In genomic region chr16:87391950-87392822, GRCh38 we compare ENCODE assay signal across 8 cellular contexts. TPM values are rescaled to one million over a fixed set of nuclear protein-coding genes. Genes with fewer than 3 reads are reported as not detected.
DNase-seq lines count a peak whose midpoint lies in the region; ATAC-seq, FAIRE-seq and TF ChIP-seq lines count a peak whose summit lies in the region.

Gene MAP1LC3B (plus strand): TSS chr16:87392336. CDS start chr16:87392428, 92 bp downstream.

- POLR2A ChIA-PET in AG04450 (lab: Yijun Ruan, JAX) (no interaction called here), WTC11 (lab: Charles Lee) (interaction anchor here (1.0 kb wide), 1 partner anchor 8 kb away, joined by 6 read pairs; the partner anchor contains the start of gene FBXO31)

- H3K27me3 ChIP-seq in AG04450 (ENCODE audit: control insufficient read depth, insufficient read depth, low read length): no peaks in the 10 kb centered on the region
- H3K27me3 ChIP-seq in bronchial epithelial cell (ENCODE audit: control insufficient read depth, insufficient read depth, low read length): no peaks in the 10 kb centered on the region

- H3K36me3 ChIP-seq in bronchial epithelial cell (ENCODE audit: control insufficient read depth, insufficient read depth, low read length): peaks cover 8% of the 10 kb centered on the region

- no peaks in the 10 kb centered on the region for H3K9me3 ChIP-seq in AG04450 (ENCODE audit: control insufficient read depth, insufficient read depth, low read length)

- DNase-seq in AG04450 (ENCODE audit: low read depth, low spot score) (peak; percentile 87), NCI-H226 (peak; percentile 83), WTC11 (ENCODE audit: low spot score) (peak; percentile 97), bronchial epithelial cell (ENCODE audit: low read depth) (peak; percentile 85), immature natural killer cell (peak; percentile 100), smooth muscle cell of the brain vasculature (ENCODE audit: low read depth, low spot score) (peak; percentile 89)

- CTCF ChIA-PET in AG04450 (lab: Charles Lee) (interaction anchor here (0.6 kb wide), 2 partner anchors 255 to 479 kb away, joined by 3 to 5 read pairs; no protein-coding TSS in a partner anchor), WTC11 (lab: Charles Lee) (interaction anchor here (1.0 to 2.4 kb wide), 4 partner anchors 9 to 244 kb away, joined by 3 to 7 read pairs (median 5); partner anchors contain the start of gene FBXO31)

- H3K36me3 Mint-ChIP-seq in WTC11: peaks cover 2% of the 10 kb centered on the region; the same call in 1 of the 2 replicates
- no peaks in the 10 kb centered on the region for H3K36me3 Mint-ChIP-seq in immature natural killer cell

- H3K4me3 Mint-ChIP-seq in WTC11 (peak within 1 kb of the TSS; percentile 87), immature natural killer cell (peak within 1 kb of the TSS; percentile 90 to 95 (median 90))

- peak within 1 kb of the TSS; percentile 70 for H3K4me3 ChIP-seq in AG04450 (ENCODE audit: low read depth, low read length)
- H3K4me3 ChIP-seq in bronchial epithelial cell (ENCODE audit: low read depth, low read length): peak within 1 kb of the TSS; percentile 67

- TF ChIP-seq CTCF in AG04450 (IDR thresholded peaks at IDR 0.05; ENCODE audit: low read depth, low read length): no peak
- no peak for TF ChIP-seq CTCF in WTC11 (IDR thresholded peaks at IDR 0.05)
- no peak for TF ChIP-seq CTCF in bronchial epithelial cell (IDR thresholded peaks at IDR 0.05; ENCODE audit: insufficient read depth, low read length, severe bottlenecking)

- H3K27ac ChIP-seq in AG04450 (ENCODE audit: low read depth, low read length): peak within 1 kb of the TSS; percentile 71

- no peak for FAIRE-seq in bronchial epithelial cell (lab: Jason Lieb, UNC)

- H3K27ac Mint-ChIP-seq in WTC11: peak within 1 kb of the TSS; percentile 91
- peak within 1 kb of the TSS; percentile 92 to 97 (median 95) for H3K27ac Mint-ChIP-seq in immature natural killer cell

- H3K9me3 Mint-ChIP-seq in WTC11: no peaks in the 10 kb centered on the region
- no peaks in the 10 kb centered on the region for H3K9me3 Mint-ChIP-seq in immature natural killer cell

- peaks cover 3% of the 10 kb centered on the region; the same call in 1 of the 2 replicates for H3K27me3 Mint-ChIP-seq in WTC11 (ENCODE audit: low read depth)
- peaks cover 7 to 26% (median 10%) of the 10 kb centered on the region in 3 donors for H3K27me3 Mint-ChIP-seq in immature natural killer cell (ENCODE audit: low read depth in 3 of 3)

- ATAC-seq in GM18909 (IDR thresholded peaks at IDR 0.05; ENCODE audit: poor library complexity, unreplicated experiment): peak; percentile 63
- peak; percentile 63 for ATAC-seq in HG03159 (IDR thresholded peaks at IDR 0.05; ENCODE audit: unreplicated experiment)
- peak; percentile 61 for ATAC-seq in WTC11

- H3K4me1 Mint-ChIP-seq in WTC11: peaks cover 40% of the 10 kb centered on the region
- peaks cover 57 to 63% of the 10 kb centered on the region in 2 donors for H3K4me1 Mint-ChIP-seq in immature natural killer cell

TF ChIP-seq in WTC11, 78 proteins besides CTCF, POLR2A, EP300 and RAD21 (continues in another document):
- TF ChIP-seq GABPB1 (CRISPR knock-in tag; IDR thresholded peaks at IDR 0.05) (peak; percentile 95), PRDM15 (CRISPR knock-in tag; IDR thresholded peaks at IDR 0.05) (peak; percentile 57; the same call in 1 of the 2 replicates), IRF1 (CRISPR knock-in tag; IDR thresholded peaks at IDR 0.05) (peak; percentile 52; the same call in 1 of the 2 replicates), PRRX2 (CRISPR knock-in tag; IDR thresholded peaks at IDR 0.05) (no peak), IRF2 (CRISPR knock-in tag; IDR thresholded peaks at IDR 0.05; ENCODE audit: borderline replicate concordance, low read depth) (no peak), ELF4 (CRISPR knock-in tag; IDR thresholded peaks at IDR 0.05; ENCODE audit: low read depth) (no peak), CBFB (CRISPR knock-in tag; IDR thresholded peaks at IDR 0.05; ENCODE audit: low read depth) (0 out of 2 replicates have a peak, but pooled peaks have one; percentile 75), SMAD4 (CRISPR knock-in tag; IDR thresholded peaks at IDR 0.05) (no peak), ZNF232 (CRISPR knock-in tag; IDR thresholded peaks at IDR 0.05) (0 out of 2 replicates have a peak, but pooled peaks have one; percentile 76), ZNF317 (CRISPR knock-in tag; IDR thresholded peaks at IDR 0.05; ENCODE audit: borderline replicate concordance, low read depth) (no peak), NR3C1 (CRISPR knock-in tag; conservative IDR thresholded peaks at IDR 0.05; ENCODE audit: low read depth) (no peak), ESRRA (CRISPR knock-in tag; IDR thresholded peaks at IDR 0.05; ENCODE audit: borderline replicate concordance) (peak; percentile 58; the same call in 1 of the 2 replicates), CREM (CRISPR knock-in tag; IDR thresholded peaks at IDR 0.05) (peak; percentile 93), GRHL2 (CRISPR knock-in tag; IDR thresholded peaks at IDR 0.05; ENCODE audit: insufficient replicate concordance, severe bottlenecking) (no peak), MAX (CRISPR knock-in tag; IDR thresholded peaks at IDR 0.05) (peak; percentile 68; the same call in 1 of the 2 replicates), TP53 (CRISPR knock-in tag; IDR thresholded peaks at IDR 0.05) (no peak), TEAD1 (CRISPR knock-in tag; IDR thresholded peaks at IDR 0.05) (peak; percentile 75), ZBTB21 (CRISPR knock-in tag; IDR thresholded peaks at IDR 0.05; ENCODE audit: borderline replicate concordance) (no peak; the same call in 1 of the 2 replicates), JUN (CRISPR knock-in tag; IDR thresholded peaks at IDR 0.05) (0 out of 2 replicates have a peak, but pooled peaks have one; percentile 20), FOXK1 (CRISPR knock-in tag; IDR thresholded peaks at IDR 0.05) (peak; percentile 100)

RNA-seq across cellular contexts. Expression of gene MAP1LC3B, which starts in this region (rescaled TPM):
- polyA plus RNA-seq in AG04450 (2011; rRNA removed) (70.1 and 77.9 TPM in 2 replicates), immature natural killer cell (100 to 1,000 TPM; 175 to 297 (median 190) TPM)
- polyA minus RNA-seq in AG04450 (2011; rRNA and poly(A)+ RNA removed): 24.0 and 33.4 TPM in 2 replicates
- total RNA-seq in WTC11 (2021) (40.1 to 46.9 TPM (median 43.2 TPM) in 3 replicates), bronchial epithelial cell (75.8 and 166 TPM in 2 replicates)

Comparison
In these comparisons a context has a peak if more than half of its experiments do, and no peak if none do; other contexts are left out.
1. Peak in every context shown above with its lines: DNase-seq, ATAC-seq, H3K4me3 ChIP-seq and H3K27ac ChIP-seq.